In the genomic region with DNA sequence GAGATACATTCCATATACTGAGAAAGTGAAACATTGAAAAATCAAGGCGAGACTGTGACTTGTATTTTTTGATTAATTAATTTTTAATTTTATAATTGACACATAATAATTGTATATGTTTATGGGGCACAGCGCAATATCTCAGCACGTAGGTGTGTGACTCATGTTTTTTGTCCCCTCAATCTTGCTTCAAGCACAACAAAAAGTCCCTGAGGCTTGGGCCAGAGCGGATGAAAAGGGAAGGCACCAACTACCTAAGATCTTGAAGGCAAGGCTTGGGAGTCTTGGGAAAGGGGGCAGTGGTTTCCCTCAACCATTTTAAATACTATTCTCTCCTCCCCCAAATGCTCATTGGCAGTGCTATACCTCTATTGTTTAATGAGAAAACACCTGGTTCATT, we compare ENCODE assay signal across 16 cellular contexts. TPM values are rescaled to one million over a fixed set of nuclear protein-coding genes. Genes with fewer than 3 reads are reported as not detected.
DNase-seq lines count a peak whose midpoint lies in the region; ATAC-seq, FAIRE-seq and TF ChIP-seq lines count a peak whose summit lies in the region.
"Had no signal": no experiment of that assay in that cellular context is flagged by ENCODE, and none has a peak within 500 bp of the region (broad histone marks: within the 10 kb centered on the region; RNA-seq: fewer than 3 reads in every experiment).

No MANE protein-coding gene starts in this region.

- POLR2A ChIA-PET in naive thymus-derived CD4-positive, alpha-beta T cell (lab: Charles Lee), result no interaction called here

- peaks cover 16 to 27% (median 25%) of the 10 kb centered on the region in 3 donors for H3K4me1 Mint-ChIP-seq in IgD-negative memory B cell
- H3K4me1 Mint-ChIP-seq in naive thymus-derived CD4-positive, alpha-beta T cell, result peaks cover 0 to 11% (median 0%) of the 10 kb centered on the region in 7 donors

- H3K36me3 Mint-ChIP-seq in IgD-negative memory B cell, result no peaks in the 10 kb centered on the region
- H3K36me3 Mint-ChIP-seq in naive thymus-derived CD4-positive, alpha-beta T cell, result peaks cover 0 to 14% (median 0%) of the 10 kb centered on the region in 5 donors

- intact Hi-C loops in naive thymus-derived CD4-positive, alpha-beta T cell (cut with micrococcal nuclease), result no loop called here

- H3K27ac Mint-ChIP-seq in IgD-negative memory B cell, result peak overlapping the region in 1 of 3 donors; percentile 16
- no peak overlapping the region for H3K27ac Mint-ChIP-seq in naive thymus-derived CD4-positive, alpha-beta T cell
- H3K27ac Mint-ChIP-seq: activated CD4-positive, alpha-beta memory T cell treated with anti-CD3 and anti-CD28 coated beads for 36 hours; effector memory CD8-positive, alpha-beta T cell had no signal

- H3K4me3 Mint-ChIP-seq in IgD-negative memory B cell, result peak overlapping the region; percentile 5 to 80 (median 44)
- no peak overlapping the region for H3K4me3 Mint-ChIP-seq in naive thymus-derived CD4-positive, alpha-beta T cell
- H3K4me3 Mint-ChIP-seq: activated CD4-positive, alpha-beta memory T cell treated with anti-CD3 and anti-CD28 coated beads for 36 hours; effector memory CD8-positive, alpha-beta T cell had no signal

- no peaks in the 10 kb centered on the region for H3K9me3 Mint-ChIP-seq in IgD-negative memory B cell
- peaks cover 0 to 9% (median 3%) of the 10 kb centered on the region in 11 donors for H3K9me3 Mint-ChIP-seq in naive thymus-derived CD4-positive, alpha-beta T cell

- no peaks in the 10 kb centered on the region for H3K27me3 Mint-ChIP-seq in IgD-negative memory B cell
- peaks cover 0 to 12% (median 5%) of the 10 kb centered on the region in 5 donors for H3K27me3 Mint-ChIP-seq in naive thymus-derived CD4-positive, alpha-beta T cell
- H3K27me3 Mint-ChIP-seq: activated CD4-positive, alpha-beta memory T cell treated with anti-CD3 and anti-CD28 coated beads for 36 hours; effector memory CD8-positive, alpha-beta T cell had no signal

- no peak for FAIRE-seq in RCC 7860 (lab: Jason Lieb, UNC)

- H3K36me3 ChIP-seq in naive thymus-derived CD4-positive, alpha-beta T cell (ENCODE audit: control insufficient read depth in 2 of 3, insufficient read depth in 3 of 3, low read length in 3 of 3), result no peaks in the 10 kb centered on the region
- H3K36me3 ChIP-seq: adrenal gland had no signal

- peak; percentile 50 for ATAC-seq in GM21360 (IDR thresholded peaks at IDR 0.05; ENCODE audit: unreplicated experiment)
- peak; percentile 42 for ATAC-seq in HG02970 (IDR thresholded peaks at IDR 0.05; ENCODE audit: low FRiP score, unreplicated experiment)
- no peak for ATAC-seq in naive thymus-derived CD4-positive, alpha-beta T cell
- ATAC-seq: effector memory CD8-positive, alpha-beta T cell had no signal

- H3K27ac ChIP-seq in naive thymus-derived CD4-positive, alpha-beta T cell (ENCODE audit: low read depth, low read length), result no peak overlapping the region
- H3K27ac ChIP-seq: adrenal gland had no signal

- H3K27me3 ChIP-seq in naive thymus-derived CD4-positive, alpha-beta T cell (ENCODE audit: control insufficient read depth in 2 of 2, insufficient read depth in 2 of 2, low read length in 2 of 2), result no peaks in the 10 kb centered on the region
- H3K27me3 ChIP-seq: adrenal gland had no signal

- no peaks in the 10 kb centered on the region for H3K9me3 ChIP-seq in naive thymus-derived CD4-positive, alpha-beta T cell (ENCODE audit: control insufficient read depth in 2 of 3, low read length in 3 of 3)
- H3K9me3 ChIP-seq: adrenal gland had no signal

- DNase-seq in GM12865 (ENCODE audit: low read depth) (peak; percentile 38), RCC 7860 (ENCODE audit: low spot score) (no peak), GM20000 (ENCODE audit: low spot score) (no peak), NCI-H1092 (lab: John Stamatoyannopoulos, UW) (no peak)
- DNase-seq in naive thymus-derived CD4-positive, alpha-beta T cell, result no peak
- DNase-seq: activated CD4-positive, alpha-beta memory T cell treated with anti-CD3 and anti-CD28 coated beads for 36 hours; adrenal gland; DND-41; effector memory CD8-positive, alpha-beta T cell; hippocampal formation; NCI-H510A had no signal

- no peak overlapping the region for H3K4me3 ChIP-seq in GM12865 (ENCODE audit: low read depth, low read length)
- H3K4me3 ChIP-seq in naive thymus-derived CD4-positive, alpha-beta T cell (ENCODE audit: low read length), result no peak overlapping the region
- H3K4me3 ChIP-seq: adrenal gland had no signal

- CTCF ChIA-PET in naive thymus-derived CD4-positive, alpha-beta T cell (lab: Charles Lee), result no interaction called here

- TF ChIP-seq CTCF in GM12865 (IDR thresholded peaks at IDR 0.05; ENCODE audit: insufficient read depth, low read depth, low read length, missing control alignments) (no peak), GM20000 (IDR thresholded peaks at IDR 0.05; ENCODE audit: extremely low read depth, missing control alignments) (no peak)

- no peaks in the 10 kb centered on the region for H3K4me1 ChIP-seq in naive thymus-derived CD4-positive, alpha-beta T cell (ENCODE audit: control insufficient read depth in 2 of 2, insufficient read depth in 2 of 2, low read length in 2 of 2)

RNA-seq across cellular contexts. Expression of gene SGPP2, which starts 9.9 kb away (rescaled TPM):
- polyA plus RNA-seq in IgD-negative memory B cell, result 3.1 TPM
- total RNA-seq in naive thymus-derived CD4-positive, alpha-beta T cell, result 1 to 10 TPM in 2 of 5 experiments, under 1 TPM in 3; 0.37 to 5.8 (median 0.86) TPM
- polyA plus RNA-seq in naive thymus-derived CD4-positive, alpha-beta T cell, result under 1 TPM; 0.05 to 0.06 TPM
- total RNA-seq: LHCN-M2, skeletal muscle tissue had no signal

Comparison
In these comparisons a context has a peak if more than half of its experiments do, and no peak if none do; other contexts are left out.
1. H3K4me3 Mint-ChIP-seq: peak in IgD-negative memory B cell (4 of 4); none in naive thymus-derived CD4-positive, alpha-beta T cell (0 of 10).